Comparison of ENCODE assay signal across 8 cellular contexts in the genomic region with DNA sequence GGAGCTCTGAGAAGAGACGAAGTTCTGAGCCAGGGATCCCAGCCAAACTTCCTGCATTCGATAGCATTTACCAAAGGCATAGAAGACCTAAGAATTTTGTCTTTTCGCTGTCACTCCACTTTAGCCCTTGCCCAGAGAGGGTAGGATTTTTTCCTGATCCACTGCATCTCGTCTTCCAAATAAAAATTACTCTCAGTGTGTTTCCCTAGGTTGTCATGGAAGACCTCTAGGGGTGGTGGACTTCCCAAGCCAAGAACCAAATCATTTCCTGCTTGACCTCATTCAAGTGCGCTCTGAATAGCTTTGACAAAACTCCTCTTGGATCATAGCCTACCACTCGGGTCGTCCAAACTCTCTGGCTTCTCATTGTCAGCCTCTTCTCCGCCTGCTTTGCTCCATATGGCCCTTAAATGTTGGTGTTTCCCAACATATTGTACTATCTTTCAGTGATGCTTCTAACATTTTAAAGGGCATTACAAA. TPM values are rescaled to one million over a fixed set of nuclear protein-coding genes. Genes with fewer than 3 reads are reported as not detected.
DNase-seq lines count a peak whose midpoint lies in the region; ATAC-seq and TF ChIP-seq lines count a peak whose summit lies in the region.

No MANE protein-coding gene starts in this region.

- H3K27ac ChIP-seq in SJSA1 (no peak overlapping the region), prostate gland (peak overlapping the region; percentile 76 to 77)

- H3K4me1 ChIP-seq in SJSA1 (replicated peaks) (peaks cover 6% of the 10 kb centered on the region; the same call in 1 of the 2 replicates), prostate gland (replicated peaks) (peaks cover 2% of the 10 kb centered on the region)

- H3K27me3 ChIP-seq in SJSA1 (replicated peaks), result no peaks in the 10 kb centered on the region
- H3K27me3 ChIP-seq in prostate gland (replicated peaks; ENCODE audit: insufficient read depth), result no peaks in the 10 kb centered on the region

- ATAC-seq in GM21526 (IDR thresholded peaks at IDR 0.05; ENCODE audit: low FRiP score, unreplicated experiment) (peak; percentile 9), HG03565 (IDR thresholded peaks at IDR 0.05; ENCODE audit: unreplicated experiment) (no peak), HG03460 (IDR thresholded peaks at IDR 0.05; ENCODE audit: unreplicated experiment) (no peak), HG03342 (IDR thresholded peaks at IDR 0.05; ENCODE audit: unreplicated experiment) (no peak)

- H3K9me3 ChIP-seq in SJSA1 (replicated peaks) (no peaks in the 10 kb centered on the region; the same call in 1 of the 2 replicates), prostate gland (no peaks in the 10 kb centered on the region)

- no peak for TF ChIP-seq POLR2A in prostate gland (IDR thresholded peaks at IDR 0.05)

- TF ChIP-seq CTCF in fibroblast of pulmonary artery (IDR thresholded peaks at IDR 0.05; ENCODE audit: low read length, missing control alignments) (no peak), prostate gland (IDR thresholded peaks at IDR 0.05) (no peak)

- 16% methylated on average over 8 of the region's 8 CpGs for WGBS in prostate gland

- intact Hi-C loops in prostate gland (cut with DNase I), result loop anchor here (5.0 kb wide), 2 partner anchors 58 to 313 kb away; a partner anchor contains a TSS

- H3K36me3 ChIP-seq in SJSA1 (peaks cover 40% of the 10 kb centered on the region), prostate gland (no peaks in the 10 kb centered on the region)

- H3K4me3 ChIP-seq in SJSA1 (peak overlapping the region; percentile 83), fibroblast of pulmonary artery (replicated peaks; ENCODE audit: low read depth, low read length) (peak overlapping the region; percentile 82), prostate gland (peak overlapping the region; percentile 79 to 91)

- DNase-seq in SJSA1 (ENCODE audit: low read depth in 1 of 2, low spot score in 2 of 2) (no peak), fibroblast of pulmonary artery (ENCODE audit: low read depth) (peak; percentile 90), prostate gland (ENCODE audit: low spot score) (no peak), foreskin melanocyte (no peak)

RNA-seq across cellular contexts. Expression of a gene that starts 0.4 kb away (rescaled TPM):
- 26.5 and 28.3 TPM in 2 replicates for total RNA-seq in SJSA1 (2014; rRNA removed; shearing (Covaris generic))
- total RNA-seq in prostate gland, result 10 to 100 TPM; 12.7 to 30.5 TPM

RNA-seq across cellular contexts. Expression of a gene that starts 16.5 kb away (rescaled TPM):
- total RNA-seq in SJSA1 (2014; rRNA removed; shearing (Covaris generic)), result 26.8 and 31.9 TPM in 2 replicates
- total RNA-seq in prostate gland, result 10 to 100 TPM; 17.3 to 18.4 TPM

RNA-seq across cellular contexts. Expression of a gene that starts 59.1 kb away (rescaled TPM):
- 5.5 and 8.4 TPM in 2 replicates for total RNA-seq in SJSA1 (2014; rRNA removed; shearing (Covaris generic))
- total RNA-seq in prostate gland, result 1 to 10 TPM; 6.6 to 8.4 TPM
